21 cellular contexts compared by ENCODE assay signal in genomic region chr15:75834011-75834410, GRCh38.
"Had no signal": no experiment of that assay in that cellular context is flagged by ENCODE, and none has a peak within 500 bp of the region (broad histone marks: within the 10 kb centered on the region; RNA-seq: fewer than 3 reads in every experiment).

No MANE protein-coding gene starts in this region.

- ATAC-seq: activated CD8-positive, alpha-beta T cell treated with anti-CD3 and anti-CD28 coated beads, Interleukin-2, amount 10 ng/mL, durations not matched to agents 7 days and 5 days; activated naive CD4-positive, alpha-beta T cell treated with anti-CD3 and anti-CD28 coated beads, Interleukin-2, amount 50 U/mL, for 72 hours; esophagus mucosa; left lung; naive thymus-derived CD8-positive, alpha-beta T cell; stimulated activated naive B cell treated with anti-CD40 and anti-IgM and Interleukin-4, amounts not matched to agents 10 μg/mL and 1 μg/mL and 100 μg/mL, for 72 hours had no signal

- DNase-seq: activated CD4-positive, alpha-beta T cell treated with anti-CD3 and anti-CD28 coated beads, Interleukin-2, amount 10 ng/mL, durations not matched to agents 7 days and 5 days; activated CD4-positive, CD25-positive, alpha-beta regulatory T cell treated with anti-CD3 and anti-CD28 coated beads, Interleukin-2, amount 50 U/mL, for 72 hours; activated CD8-positive, alpha-beta T cell treated with anti-CD3 and anti-CD28 coated beads, Interleukin-2, amount 10 ng/mL, durations not matched to agents 7 days and 5 days; activated gamma-delta T cell treated with Interleukin-2 at 50 U/mL for 16 hours; activated T-cell treated with anti-CD3 and anti-CD28 coated beads, Interleukin-2, amount 50 U/mL, for 1 hour; aorta; brain microvascular endothelial cell; caudate nucleus; effector memory CD4-positive, alpha-beta T cell; glutamatergic neuron; immature natural killer cell; left lung; naive thymus-derived CD8-positive, alpha-beta T cell; stimulated activated CD4-positive, alpha-beta T cell treated with anti-CD3 and anti-CD28 coated beads, Interleukin-2, amount 100 ng/mL, for 48 hours; stimulated activated CD8-positive, alpha-beta memory T cell treated with anti-CD3 and anti-CD28 coated beads, Interleukin-4, amount 100 ng/mL, for 48 hours; stimulated activated naive B cell treated with anti-CD40 and anti-IgM and Interleukin-4, amounts not matched to agents 10 μg/mL and 1 μg/mL and 100 μg/mL, for 72 hours; transverse colon; WERI-Rb-1 had no signal

- H3K9me3 Mint-ChIP-seq: activated CD4-positive, alpha-beta T cell treated with anti-CD3 and anti-CD28 coated beads, Interleukin-2, amount 10 ng/mL, durations not matched to agents 7 days and 5 days; activated naive CD4-positive, alpha-beta T cell treated with anti-CD3 and anti-CD28 coated beads, Interleukin-2, amount 50 U/mL, for 72 hours; immature natural killer cell; mesothelial cell of epicardium; naive thymus-derived CD8-positive, alpha-beta T cell; stimulated activated naive B cell treated with anti-CD40 and anti-IgM and Interleukin-4, amounts not matched to agents 10 μg/mL and 1 μg/mL and 100 μg/mL, for 72 hours had no signal

- H3K4me1 Mint-ChIP-seq: stimulated activated naive B cell treated with anti-CD40 and anti-IgM and Interleukin-4, amounts not matched to agents 10 μg/mL and 1 μg/mL and 100 μg/mL, for 72 hours had no signal

- H3K27ac Mint-ChIP-seq: activated CD4-positive, alpha-beta T cell treated with anti-CD3 and anti-CD28 coated beads, Interleukin-2, amount 10 ng/mL, durations not matched to agents 7 days and 5 days; activated CD8-positive, alpha-beta T cell treated with anti-CD3 and anti-CD28 coated beads, Interleukin-2, amount 10 ng/mL, durations not matched to agents 7 days and 5 days; activated naive CD4-positive, alpha-beta T cell treated with anti-CD3 and anti-CD28 coated beads, Interleukin-2, amount 50 U/mL, for 72 hours; mesothelial cell of epicardium; stimulated activated naive B cell treated with anti-CD40 and anti-IgM and Interleukin-4, amounts not matched to agents 10 μg/mL and 1 μg/mL and 100 μg/mL, for 72 hours had no signal

- H3K36me3 Mint-ChIP-seq: activated naive CD4-positive, alpha-beta T cell treated with anti-CD3 and anti-CD28 coated beads, Interleukin-2, amount 50 U/mL, for 72 hours; immature natural killer cell; mesothelial cell of epicardium; naive thymus-derived CD8-positive, alpha-beta T cell had no signal

- H3K4me3 Mint-ChIP-seq: activated CD4-positive, alpha-beta T cell treated with anti-CD3 and anti-CD28 coated beads, Interleukin-2, amount 10 ng/mL, durations not matched to agents 7 days and 5 days; activated CD8-positive, alpha-beta T cell treated with anti-CD3 and anti-CD28 coated beads, Interleukin-2, amount 10 ng/mL, durations not matched to agents 7 days and 5 days; immature natural killer cell; mesothelial cell of epicardium; naive thymus-derived CD8-positive, alpha-beta T cell; stimulated activated naive B cell treated with anti-CD40 and anti-IgM and Interleukin-4, amounts not matched to agents 10 μg/mL and 1 μg/mL and 100 μg/mL, for 72 hours had no signal
